In the genomic region with DNA sequence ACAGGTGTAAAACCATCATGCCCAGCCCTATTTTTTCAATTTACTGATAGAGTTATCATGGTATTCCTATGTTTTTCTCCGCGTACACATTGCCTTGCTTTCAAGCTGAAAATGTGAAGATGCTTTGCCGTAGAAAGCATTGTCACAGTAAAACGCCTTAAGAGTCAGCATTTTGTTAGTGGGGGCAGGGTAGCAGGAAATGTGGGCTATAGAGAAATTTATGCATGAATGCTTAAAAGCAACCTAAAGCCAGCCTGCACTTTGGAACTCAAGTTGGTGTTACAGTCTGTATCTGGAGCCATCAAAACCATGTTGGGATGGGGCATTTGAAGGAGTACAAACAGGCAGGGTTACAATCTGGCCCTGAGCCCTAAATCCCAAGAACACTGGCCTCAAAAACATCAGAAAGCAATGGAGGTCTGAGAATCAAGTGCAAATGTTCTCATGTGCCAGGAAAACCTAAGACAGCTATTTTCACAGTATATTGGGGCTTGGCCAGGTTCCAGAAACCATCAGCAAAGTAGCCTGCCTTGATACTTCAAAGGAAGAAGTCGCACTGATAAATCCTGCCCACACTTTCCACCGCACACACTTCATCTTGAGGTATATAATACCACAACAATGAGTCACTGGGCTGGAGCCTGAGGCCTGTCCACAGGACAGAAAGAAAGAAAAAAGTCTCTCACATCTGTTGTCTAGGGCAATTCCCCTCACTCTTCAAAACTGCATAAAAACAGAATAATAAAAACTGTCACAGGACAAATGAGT, we compare ENCODE assay signal across 9 cellular contexts.
DNase-seq lines count a peak whose midpoint lies in the region; ATAC-seq and TF ChIP-seq lines count a peak whose summit lies in the region.
"Had no signal": no experiment of that assay in that cellular context is flagged by ENCODE, and none has a peak within 500 bp of the region (broad histone marks: within the 10 kb centered on the region; RNA-seq: fewer than 3 reads in every experiment).

No MANE protein-coding gene starts in this region.

- H3K27me3 ChIP-seq in SJSA1 (replicated peaks) = no peaks in the 10 kb centered on the region
- H3K27me3 ChIP-seq in BE2C = no peaks in the 10 kb centered on the region

- DNase-seq in AG09309 (ENCODE audit: low read depth) (peak; percentile 78), SJSA1 (ENCODE audit: low read depth in 1 of 2, low spot score in 2 of 2) (peak; percentile 89 to 90), amniotic epithelial cell (ENCODE audit: low read depth) (peak; percentile 98), natural killer cell (peak; percentile 44), hypothalamus (lab: John Stamatoyannopoulos, UW) (no peak), BE2C (no peak)

- intact Hi-C loops in natural killer cell (cut with micrococcal nuclease) = loop anchor here (5.0 kb wide), 1 partner anchor 316 kb away; a partner anchor contains a TSS

- H3K4me1 Mint-ChIP-seq in natural killer cell = peaks cover 22 to 26% of the 10 kb centered on the region in 2 donors

- 0 out of 2 replicates have a peak overlapping the region, but pooled peaks have one; percentile 7 for H3K27ac ChIP-seq in SJSA1

- ATAC-seq in GM18868 (IDR thresholded peaks at IDR 0.05; ENCODE audit: unreplicated experiment) (peak; percentile 94), HG03196 (IDR thresholded peaks at IDR 0.05; ENCODE audit: unreplicated experiment) (peak; percentile 85), natural killer cell (peak; percentile 86 to 98 (median 87))

- H3K4me1 ChIP-seq in SJSA1 (replicated peaks) = peaks cover 16% of the 10 kb centered on the region
- peaks cover 4% of the 10 kb centered on the region for H3K4me1 ChIP-seq in BE2C

- no peaks in the 10 kb centered on the region for H3K9me3 Mint-ChIP-seq in natural killer cell

- peak overlapping the region; percentile 65 for H3K27ac Mint-ChIP-seq in natural killer cell

- H3K36me3 Mint-ChIP-seq in natural killer cell = no peaks in the 10 kb centered on the region

- no peak for TF ChIP-seq CTCF in AG09309 (IDR thresholded peaks at IDR 0.05; ENCODE audit: control insufficient read depth, insufficient read depth, low read depth, low read length, missing control alignments)
- no peak for TF ChIP-seq CTCF in natural killer cell (IDR thresholded peaks at IDR 0.05)
- TF ChIP-seq CTCF in BE2C (IDR thresholded peaks at IDR 0.05; ENCODE audit: low read depth, low read length) = no peak

- H3K4me3 ChIP-seq in AG09309 (ENCODE audit: control insufficient read depth, low read depth, low read length) (no peak overlapping the region), SJSA1 (no peak overlapping the region), BE2C (ENCODE audit: low read depth, low read length) (no peak overlapping the region)

- H3K36me3 ChIP-seq in SJSA1 (no peaks in the 10 kb centered on the region), BE2C (no peaks in the 10 kb centered on the region)

- peaks cover 34 to 42% of the 10 kb centered on the region in 2 donors for H3K27me3 Mint-ChIP-seq in natural killer cell (ENCODE audit: low read depth in 2 of 2)

- H3K9me3 ChIP-seq in SJSA1 (replicated peaks) (no peaks in the 10 kb centered on the region), BE2C (no peaks in the 10 kb centered on the region)

- H3K4me3 Mint-ChIP-seq in natural killer cell = peak overlapping the region; percentile 26
- H3K4me3 Mint-ChIP-seq: neural crest cell had no signal

Comparison
In these comparisons a context has a peak if more than half of its experiments do, and no peak if none do; other contexts are left out.
1. DNase-seq: peak in AG09309 (single experiment), SJSA1 (2 of 2), amniotic epithelial cell (single experiment) and natural killer cell (single experiment); none in hypothalamus (0 of 51) and BE2C (single experiment).
2. Peak in every context shown above with its lines, with median percentiles within 50 percentile points of each other: ATAC-seq.